8 cellular contexts compared by ENCODE assay signal in genomic region chr6:21593412-21593926, GRCh38. TPM values are rescaled to one million over a fixed set of nuclear protein-coding genes. Genes with fewer than 3 reads are reported as not detected.
DNase-seq lines count a peak whose midpoint lies in the region; ATAC-seq lines count a peak whose summit lies in the region.

SOX4 (plus strand) TSS chr6:21593751; CDS start chr6:21594535, 784 bp downstream.

- ATAC-seq in GM21529 (IDR thresholded peaks at IDR 0.05; ENCODE audit: unreplicated experiment): peak; percentile 70
- ATAC-seq in stimulated activated naive CD8-positive, alpha-beta T cell treated with anti-CD3 and anti-CD28 coated beads, Interleukin-15, amount 100 ng/mL, for 72 hours: peak; percentile 70

- peak within 1 kb of the TSS in 1 of 2 donors; percentile 91 for H3K4me3 Mint-ChIP-seq in stimulated activated naive CD8-positive, alpha-beta T cell treated with anti-CD3 and anti-CD28 coated beads, Interleukin-15, amount 100 ng/mL, for 72 hours

- 0% methylated on average over 19 of the region's 19 CpGs for WGBS in esophagus, 2 donors

- H3K36me3 ChIP-seq in HUES6 (ENCODE audit: control insufficient read depth, insufficient read depth, low read length) (peaks cover 34% of the 10 kb centered on the region), esophagus (ENCODE audit: control insufficient read depth in 2 of 2, insufficient read depth in 2 of 2, low read length in 1 of 2) (no peaks in the 10 kb centered on the region)

- H3K27me3 Mint-ChIP-seq in stimulated activated naive CD8-positive, alpha-beta T cell treated with anti-CD3 and anti-CD28 coated beads, Interleukin-15, amount 100 ng/mL, for 72 hours: peaks cover 41% of the 10 kb centered on the region

- H3K9me3 ChIP-seq in HUES6 (ENCODE audit: control insufficient read depth, insufficient read depth, low read depth, low read length): no peaks in the 10 kb centered on the region
- no peaks in the 10 kb centered on the region for H3K9me3 ChIP-seq in esophagus (ENCODE audit: control insufficient read depth in 2 of 2, insufficient read depth in 1 of 2, low read depth in 1 of 2, low read length in 1 of 2)

- H3K27ac ChIP-seq in HUES6 (ENCODE audit: low read depth, low read length): peak within 1 kb of the TSS; percentile 90
- H3K27ac ChIP-seq in esophagus (ENCODE audit: low read depth in 2 of 2, low read length in 1 of 2): peak within 1 kb of the TSS; percentile 94

- peaks cover 32% of the 10 kb centered on the region for H3K4me1 Mint-ChIP-seq in stimulated activated naive CD8-positive, alpha-beta T cell treated with anti-CD3 and anti-CD28 coated beads, Interleukin-15, amount 100 ng/mL, for 72 hours

- H3K27me3 ChIP-seq in HUES6 (ENCODE audit: control insufficient read depth, insufficient read depth, low read length) (0 out of 2 replicates have a peak, but pooled peaks cover under 1% of the 10 kb centered on the region), esophagus (ENCODE audit: control insufficient read depth in 1 of 2, insufficient read depth in 2 of 2, low read length in 2 of 2) (no peaks in the 10 kb centered on the region)

- H3K4me3 ChIP-seq in HUES6 (ENCODE audit: low read depth, low read length): peak within 1 kb of the TSS; percentile 98
- peak within 1 kb of the TSS; percentile 69 to 88 for H3K4me3 ChIP-seq in esophagus (ENCODE audit: low read depth in 1 of 2, low read length in 2 of 2)

- DNase-seq in DMS79 treated with DMSO at 0.1 percent for 48 hours (lab: John Stamatoyannopoulos, UW) (peak; percentile 99), NOMO-1 treated with dmso at 0.1 percent for 144 hours (lab: John Stamatoyannopoulos, UW; ENCODE audit: unreplicated experiment) (peak; percentile 95), activated T-cell treated with anti-CD3 and anti-CD28 coated beads for 1 hour (ENCODE audit: low read depth) (peak; percentile 38), middle frontal gyrus (ENCODE audit: extremely low spot score, low spot score) (peak; percentile 77)
- DNase-seq in stimulated activated naive CD8-positive, alpha-beta T cell treated with anti-CD3 and anti-CD28 coated beads, Interleukin-15, amount 100 ng/mL, for 72 hours: peak; percentile 64 to 65

- peak within 1 kb of the TSS in 1 of 2 donors; percentile 85 for H3K27ac Mint-ChIP-seq in stimulated activated naive CD8-positive, alpha-beta T cell treated with anti-CD3 and anti-CD28 coated beads, Interleukin-15, amount 100 ng/mL, for 72 hours

- H3K4me1 ChIP-seq in HUES6 (ENCODE audit: control insufficient read depth, insufficient read depth, low read length): peaks cover 7% of the 10 kb centered on the region
- no peaks in the 10 kb centered on the region for H3K4me1 ChIP-seq in esophagus (ENCODE audit: control insufficient read depth in 2 of 2, insufficient read depth in 2 of 2, low read length in 1 of 2)

- H3K9me3 Mint-ChIP-seq in stimulated activated naive CD8-positive, alpha-beta T cell treated with anti-CD3 and anti-CD28 coated beads, Interleukin-15, amount 100 ng/mL, for 72 hours: no peaks in the 10 kb centered on the region

- H3K9ac ChIP-seq in HUES6 (ENCODE audit: low read length): peak within 1 kb of the TSS; percentile 99

RNA-seq across cellular contexts. Expression of gene SOX4, which starts in this region (rescaled TPM):
- 1 to 10 TPM; 3.0 to 6.1 TPM for polyA plus RNA-seq in esophagus

Comparison
In these comparisons a context has a peak if more than half of its experiments do, and no peak if none do; other contexts are left out.
1. Peak in every context shown above with its lines: DNase-seq, ATAC-seq, H3K4me3 ChIP-seq and H3K27ac ChIP-seq.
2. DNase-seq: peak in every context shown above with its lines; median percentile 99 in DMS79 treated with DMSO at 0.1 percent for 48 hours; 95 in NOMO-1 treated with dmso at 0.1 percent for 144 hours; 77 in middle frontal gyrus; 64 in stimulated activated naive CD8-positive, alpha-beta T cell treated with anti-CD3 and anti-CD28 coated beads, Interleukin-15, amount 100 ng/mL, for 72 hours; 38 in activated T-cell treated with anti-CD3 and anti-CD28 coated beads for 1 hour.